ENCODE assay signal across 1 cellular context in genomic region chr5:57468481-57469165, GRCh38.
TF ChIP-seq lines count a peak whose summit lies in the region.

No MANE protein-coding gene starts in this region.

TF ChIP-seq in IMR-90, 13 proteins besides CTCF, POLR2A, EP300 and RAD21:
- TF ChIP-seq ELK1 (IDR thresholded peaks at IDR 0.05; ENCODE audit: borderline replicate concordance, low read depth, low read length) (no peak), USF2 (IDR thresholded peaks at IDR 0.05; ENCODE audit: low read depth, low read length) (no peak), MAZ (IDR thresholded peaks at IDR 0.05; ENCODE audit: borderline replicate concordance, low read depth, low read length) (no peak), MAFK (IDR thresholded peaks at IDR 0.05; ENCODE audit: low read depth, low read length) (no peak), SMC3 (IDR thresholded peaks at IDR 0.05; ENCODE audit: low read depth, low read length) (no peak), CEBPB (IDR thresholded peaks at IDR 0.05; ENCODE audit: low read depth, low read length) (peak; percentile 98), CHD1 (IDR thresholded peaks at IDR 0.05; ENCODE audit: low read depth, low read length) (no peak), NFE2L2 (IDR thresholded peaks at IDR 0.05; ENCODE audit: low read depth, low read length) (no peak), MXI1 (IDR thresholded peaks at IDR 0.05; ENCODE audit: borderline replicate concordance, low read depth, low read length) (no peak), FOS (IDR thresholded peaks at IDR 0.05; ENCODE audit: low read depth, low read length) (peak; percentile 48; the same call in 1 of the 2 replicates), RFX5 (IDR thresholded peaks at IDR 0.05; ENCODE audit: low read depth, low read length) (no peak)
TF ChIP-seq in IMR-90: peak in this region for 2.
